In genomic region chr11:854601-855342, GRCh38 we compare ENCODE assay signal across 29 cellular contexts.
"Had no signal": no experiment of that assay in that cellular context is flagged by ENCODE, and none has a peak within 500 bp of the region (broad histone marks: within the 10 kb centered on the region; RNA-seq: fewer than 3 reads in every experiment).

No MANE protein-coding gene starts in this region.

- H3K27ac Mint-ChIP-seq: activated naive CD4-positive, alpha-beta T cell treated with anti-CD3 and anti-CD28 coated beads, Interleukin-2, amount 10 ng/mL, durations not matched to agents 7 days and 5 days; activated naive CD8-positive, alpha-beta T cell treated with anti-CD3 and anti-CD28 coated beads, Interleukin-2, amount 10 ng/mL, durations not matched to agents 7 days and 5 days; activated T-helper 1 cell treated with anti-CD3 and anti-CD28 coated beads, Interleukin-12 subunit alpha, Interleukin-12 subunit beta, Interleukin-2, Interleukin-4 antibody, amounts not matched to agents 30 ng/mL and 10 ng/mL and 1 ng/mL, durations not matched to agents 14 hours and 24 hours and 36 hours; naive B cell; stimulated activated effector memory CD8-positive, alpha-beta T cell treated with anti-CD3 and anti-CD28 coated beads, Interleukin-12 subunit alpha, Interleukin-12 subunit beta, amount 100 ng/mL, for 72 hours; stimulated activated naive CD8-positive, alpha-beta T cell treated with anti-CD3 and anti-CD28 coated beads, Interleukin-15, Interleukin-2, amounts not matched to agents 100 ng/mL and 50 ng/mL, for 24 hours; T-helper 1 cell treated with Interleukin-12 subunit alpha and Interleukin-12 subunit beta and Interleukin-4 antibody, amounts not matched to agents 30 μg/mL and 1 μg/mL, for 36 hours; type B pancreatic cell had no signal

- H3K4me3 ChIP-seq: ascending aorta, esophagus squamous epithelium, right lobe of liver, thoracic aorta, uterus had no signal

- H3K27me3 Mint-ChIP-seq: activated naive CD8-positive, alpha-beta T cell treated with anti-CD3 and anti-CD28 coated beads, Interleukin-2, amount 10 ng/mL, durations not matched to agents 7 days and 5 days; naive B cell; stimulated activated naive CD8-positive, alpha-beta T cell treated with anti-CD3 and anti-CD28 coated beads, Interleukin-15, Interleukin-2, amounts not matched to agents 100 ng/mL and 50 ng/mL, for 24 hours had no signal

- H3K4me1 ChIP-seq: right lobe of liver had no signal

- H3K36me3 ChIP-seq: ascending aorta, brain microvascular endothelial cell, esophagus squamous epithelium, neutrophil, right lobe of liver, thoracic aorta, uterus had no signal

- H3K36me3 Mint-ChIP-seq: activated naive CD4-positive, alpha-beta T cell treated with anti-CD3 and anti-CD28 coated beads, Interleukin-2, amount 10 ng/mL, durations not matched to agents 7 days and 5 days; naive B cell; type B pancreatic cell had no signal

- H3K4me3 Mint-ChIP-seq: activated naive CD4-positive, alpha-beta T cell treated with anti-CD3 and anti-CD28 coated beads, Interleukin-2, amount 10 ng/mL, durations not matched to agents 7 days and 5 days; activated naive CD8-positive, alpha-beta T cell treated with anti-CD3 and anti-CD28 coated beads, Interleukin-2, amount 10 ng/mL, durations not matched to agents 7 days and 5 days; activated T-helper 1 cell treated with anti-CD3 and anti-CD28 coated beads, Interleukin-12 subunit alpha, Interleukin-12 subunit beta, Interleukin-2, Interleukin-4 antibody, amounts not matched to agents 30 ng/mL and 10 ng/mL and 1 ng/mL, durations not matched to agents 14 hours and 24 hours and 36 hours; naive B cell; stimulated activated effector memory CD8-positive, alpha-beta T cell treated with anti-CD3 and anti-CD28 coated beads, Interleukin-12 subunit alpha, Interleukin-12 subunit beta, amount 100 ng/mL, for 72 hours; stimulated activated naive CD8-positive, alpha-beta T cell treated with anti-CD3 and anti-CD28 coated beads, Interleukin-15, Interleukin-2, amounts not matched to agents 100 ng/mL and 50 ng/mL, for 24 hours; T-helper 1 cell treated with Interleukin-12 subunit alpha and Interleukin-12 subunit beta and Interleukin-4 antibody, amounts not matched to agents 30 μg/mL and 1 μg/mL, for 36 hours; type B pancreatic cell had no signal

- H3K27me3 ChIP-seq: ascending aorta, brain microvascular endothelial cell, right lobe of liver, uterus had no signal

- H3K9me3 Mint-ChIP-seq: activated naive CD4-positive, alpha-beta T cell treated with anti-CD3 and anti-CD28 coated beads, Interleukin-2, amount 10 ng/mL, durations not matched to agents 7 days and 5 days; activated naive CD8-positive, alpha-beta T cell treated with anti-CD3 and anti-CD28 coated beads, Interleukin-2, amount 10 ng/mL, durations not matched to agents 7 days and 5 days; activated T-helper 1 cell treated with anti-CD3 and anti-CD28 coated beads, Interleukin-12 subunit alpha, Interleukin-12 subunit beta, Interleukin-2, Interleukin-4 antibody, amounts not matched to agents 30 ng/mL and 10 ng/mL and 1 ng/mL, durations not matched to agents 14 hours and 24 hours and 36 hours; naive B cell; stimulated activated effector memory CD8-positive, alpha-beta T cell treated with anti-CD3 and anti-CD28 coated beads, Interleukin-12 subunit alpha, Interleukin-12 subunit beta, amount 100 ng/mL, for 72 hours; stimulated activated naive CD8-positive, alpha-beta T cell treated with anti-CD3 and anti-CD28 coated beads, Interleukin-15, Interleukin-2, amounts not matched to agents 100 ng/mL and 50 ng/mL, for 24 hours; T-helper 1 cell treated with Interleukin-12 subunit alpha and Interleukin-12 subunit beta and Interleukin-4 antibody, amounts not matched to agents 30 μg/mL and 1 μg/mL, for 36 hours; type B pancreatic cell had no signal

- DNase-seq: activated CD4-positive, alpha-beta T cell treated with anti-CD3 and anti-CD28 coated beads for 48 hours; activated CD4-positive, alpha-beta T cell treated with anti-CD3 and anti-CD28 coated beads, Interleukin-2, amount 50 U/mL, for 48 hours; activated CD8-positive, alpha-beta memory T cell treated with anti-CD3 and anti-CD28 coated beads for 24 hours; activated CD8-positive, alpha-beta memory T cell treated with anti-CD3 and anti-CD28 coated beads, Interleukin-2, amount 50 U/mL, for 4 hours; activated gamma-delta T cell; activated naive CD4-positive, alpha-beta T cell treated with anti-CD3 and anti-CD28 coated beads, Interleukin-2, amount 10 ng/mL, durations not matched to agents 7 days and 5 days; activated naive CD8-positive, alpha-beta T cell treated with anti-CD3 and anti-CD28 coated beads, Interleukin-2, amount 10 ng/mL, durations not matched to agents 7 days and 5 days; activated T-cell treated with anti-CD3 and anti-CD28 coated beads, Interleukin-2, amount 50 U/mL, for 1 hour; brain microvascular endothelial cell; esophagus squamous epithelium; foreskin melanocyte; kidney glomerular epithelial cell; left ventricle myocardium superior; naive B cell; right lobe of liver; stimulated activated CD4-positive, alpha-beta T cell treated with anti-CD3 and anti-CD28 coated beads, Interleukin-4, amount 100 ng/mL, for 24 hours; T-helper 9 cell; uterus had no signal

- H3K4me1 Mint-ChIP-seq: activated naive CD4-positive, alpha-beta T cell treated with anti-CD3 and anti-CD28 coated beads, Interleukin-2, amount 10 ng/mL, durations not matched to agents 7 days and 5 days; activated naive CD8-positive, alpha-beta T cell treated with anti-CD3 and anti-CD28 coated beads, Interleukin-2, amount 10 ng/mL, durations not matched to agents 7 days and 5 days had no signal

- H3K9me3 ChIP-seq: ascending aorta, esophagus squamous epithelium, neutrophil, right lobe of liver, thoracic aorta, uterus had no signal

- H3K27ac ChIP-seq: ascending aorta, brain microvascular endothelial cell, epithelial cell of prostate, esophagus squamous epithelium, neutrophil, right lobe of liver, thoracic aorta, uterus, VCaP had no signal

- ATAC-seq: activated CD4-positive, CD25-positive, alpha-beta regulatory T cell treated with anti-CD3 and anti-CD28 coated beads, Interleukin-2, amount 50 U/mL, for 24 hours; left ventricle myocardium superior; right lobe of liver; stimulated activated effector memory CD8-positive, alpha-beta T cell treated with anti-CD3 and anti-CD28 coated beads, Interleukin-12 subunit alpha, Interleukin-12 subunit beta, amount 100 ng/mL, for 72 hours had no signal
